Comparison of ENCODE assay signal across 9 cellular contexts in the genomic region with DNA sequence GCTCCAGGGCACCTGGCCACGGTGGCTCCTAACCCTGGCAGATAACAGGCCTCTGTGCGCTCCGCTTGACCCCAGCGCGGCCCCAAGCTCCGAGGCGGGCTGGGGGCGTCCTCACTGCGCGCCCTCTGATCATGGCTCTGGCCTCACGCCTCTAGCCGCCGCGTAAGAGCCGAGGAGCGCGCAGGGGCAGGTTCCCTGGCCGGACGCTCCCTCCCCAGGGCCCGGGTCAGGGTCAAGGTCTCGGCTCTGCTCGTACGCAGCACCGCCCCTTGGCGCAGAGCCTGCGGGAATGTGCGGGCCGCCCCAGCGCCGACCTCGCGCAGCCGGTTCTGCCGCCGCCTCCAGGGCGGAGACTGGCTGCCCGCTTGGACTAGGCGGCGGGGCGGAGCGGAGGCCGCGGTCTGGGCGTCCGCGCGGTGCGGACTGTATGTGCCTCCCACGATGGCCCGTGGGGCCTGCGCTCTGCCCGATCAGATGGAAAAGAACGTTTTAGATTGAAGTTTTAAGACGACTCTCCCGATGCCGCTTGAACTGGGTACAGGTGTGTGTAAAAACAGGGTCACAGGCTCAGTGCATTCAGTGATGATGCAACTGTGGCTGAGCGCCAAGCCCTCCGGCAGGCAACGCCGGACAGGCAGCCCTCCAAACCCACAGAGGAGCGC. TPM values are rescaled to one million over a fixed set of nuclear protein-coding genes. Genes with fewer than 3 reads are reported as not detected.
DNase-seq lines count a peak whose midpoint lies in the region; TF ChIP-seq lines count a peak whose summit lies in the region.
"Had no signal": no experiment of that assay in that cellular context is flagged by ENCODE, and none has a peak within 500 bp of the region (broad histone marks: within the 10 kb centered on the region; RNA-seq: fewer than 3 reads in every experiment).

No MANE protein-coding gene starts in this region.

- TF ChIP-seq CTCF in cardiac muscle cell (IDR thresholded peaks at IDR 0.05; ENCODE audit: low read depth, low read length) (no peak), osteoblast (IDR thresholded peaks at IDR 0.05; ENCODE audit: extremely low read depth, low read depth, low read length) (no peak)

- H3K27me3 ChIP-seq in BLaER1 treated with 17β-estradiol and CSF1 and Interleukin-3, amounts not matched to agents 10 nM and 100 nM: peaks cover 47 to 74% (median 70%) of the 10 kb centered on the region in 11 experiments
- peaks cover 52% of the 10 kb centered on the region for H3K27me3 ChIP-seq in cardiac muscle cell
- peaks cover 24% of the 10 kb centered on the region for H3K27me3 ChIP-seq in osteoblast (ENCODE audit: insufficient read depth, low read length)

- no peaks in the 10 kb centered on the region for H3K9me3 ChIP-seq in BLaER1 treated with 17β-estradiol and CSF1 and Interleukin-3, amounts not matched to agents 10 nM and 100 nM (replicated peaks in 1 of 11)
- H3K9me3 ChIP-seq in cardiac muscle cell (ENCODE audit: low read depth) (no peaks in the 10 kb centered on the region), osteoblast (ENCODE audit: low read depth, low read length) (no peaks in the 10 kb centered on the region)

- peak overlapping the region; percentile 86 to 99 (median 96) for H3K4me2 ChIP-seq in BLaER1 treated with 17β-estradiol and CSF1 and Interleukin-3, amounts not matched to agents 10 nM and 100 nM
- H3K4me2 ChIP-seq in osteoblast (ENCODE audit: insufficient read depth, low read length): peak overlapping the region; percentile 82

- H4K20me1 ChIP-seq in BLaER1 treated with 17β-estradiol and CSF1 and Interleukin-3, amounts not matched to agents 10 nM and 100 nM: peaks cover 0 to 18% (median 0%) of the 10 kb centered on the region in 11 experiments; a peak in 8 of 22 replicates
- H4K20me1 ChIP-seq in osteoblast (ENCODE audit: insufficient read depth, low read length): no peaks in the 10 kb centered on the region

- no peak overlapping the region for H3K27ac Mint-ChIP-seq in activated naive CD8-positive, alpha-beta T cell

- H3K9me3 Mint-ChIP-seq in activated naive CD8-positive, alpha-beta T cell (ENCODE audit: low read depth): no peaks in the 10 kb centered on the region

- peaks cover 24% of the 10 kb centered on the region for H3K4me1 Mint-ChIP-seq in activated naive CD8-positive, alpha-beta T cell (ENCODE audit: low read depth)

- peak overlapping the region in 1 of 11 experiments; percentile 31; a peak in 1 of 22 replicates for H3K27ac ChIP-seq in BLaER1 treated with 17β-estradiol and CSF1 and Interleukin-3, amounts not matched to agents 10 nM and 100 nM
- H3K27ac ChIP-seq in cardiac muscle cell (no peak overlapping the region), osteoblast (ENCODE audit: low read depth, low read length) (no peak overlapping the region)
- H3K27ac ChIP-seq: SK-N-MC had no signal

- H3K9ac ChIP-seq in BLaER1 treated with 17β-estradiol and CSF1 and Interleukin-3, amounts not matched to agents 10 nM and 100 nM: peak overlapping the region; percentile 11 to 65 (median 51); a peak in 17 of 22 replicates

- H3K36me3 ChIP-seq in BLaER1 treated with 17β-estradiol and CSF1 and Interleukin-3, amounts not matched to agents 10 nM and 100 nM: no peaks in the 10 kb centered on the region
- H3K36me3 ChIP-seq in cardiac muscle cell (no peaks in the 10 kb centered on the region), osteoblast (ENCODE audit: insufficient read depth, low read length) (no peaks in the 10 kb centered on the region)

- H3K4me3 Mint-ChIP-seq in activated naive CD8-positive, alpha-beta T cell: peak overlapping the region; percentile 83

- H3K4me3 ChIP-seq in BLaER1 treated with 17β-estradiol and CSF1 and Interleukin-3, amounts not matched to agents 10 nM and 100 nM: peak overlapping the region; percentile 51 to 71 (median 58)
- H3K4me3 ChIP-seq in cardiac muscle cell: peak overlapping the region; percentile 13
- peak overlapping the region; percentile 73 for H3K4me3 ChIP-seq in osteoblast (ENCODE audit: insufficient read depth, low read length)
- H3K4me3 ChIP-seq: SK-N-MC had no signal

- TF ChIP-seq POLR2A in GM18951 (IDR thresholded peaks at IDR 0.05; ENCODE audit: extremely low read depth, insufficient read depth, insufficient read length): peak; percentile 41

- DNase-seq in M059J (ENCODE audit: low read depth): peak; percentile 38
- peak; percentile 63 for DNase-seq in cardiac muscle cell (ENCODE audit: low read depth in 1 of 2, low spot score in 1 of 2)
- peak; percentile 91 for DNase-seq in osteoblast (ENCODE audit: insufficient read length, low spot score, missing footprints)
- DNase-seq in NCI-H1417 treated with DMSO at 0.1 percent for 48 hours (lab: John Stamatoyannopoulos, UW): no peak
- DNase-seq in NCI-H2171 (lab: John Stamatoyannopoulos, UW): no peak

- H3K79me2 ChIP-seq in osteoblast (ENCODE audit: insufficient read depth, low read length): no peaks in the 10 kb centered on the region

- peaks cover 13 to 25% (median 22%) of the 10 kb centered on the region in 10 experiments for H3K4me1 ChIP-seq in BLaER1 treated with 17β-estradiol and CSF1 and Interleukin-3, amounts not matched to agents 10 nM and 100 nM
- H3K4me1 ChIP-seq in cardiac muscle cell (ENCODE audit: low read depth) (peaks cover 3% of the 10 kb centered on the region), osteoblast (ENCODE audit: insufficient read depth, low read length) (peaks cover 10% of the 10 kb centered on the region)

- H2AFZ ChIP-seq in osteoblast (ENCODE audit: low read length): peak overlapping the region; percentile 75

- in situ Hi-C loops in GM18951 (cut with MboI; ENCODE audit: low sequenced_read_pairs, unreplicated experiment): no loop called here

- H3K27me3 Mint-ChIP-seq in activated naive CD8-positive, alpha-beta T cell: peaks cover 38% of the 10 kb centered on the region

- H3K36me3 Mint-ChIP-seq in activated naive CD8-positive, alpha-beta T cell: no peaks in the 10 kb centered on the region

RNA-seq across cellular contexts. Expression of gene CHST14, which starts 40.8 kb away (rescaled TPM):
- 35.5 and 40.5 TPM in 2 replicates for total RNA-seq in M059J (2014; rRNA removed; shearing (Covaris generic))
- 18.3 and 24.4 TPM in 2 replicates for total RNA-seq in cardiac muscle cell
- polyA plus RNA-seq in cardiac muscle cell: 22.1 and 26.0 TPM in 2 replicates
- total RNA-seq in osteoblast: 13.4 and 13.6 TPM in 2 replicates

RNA-seq across cellular contexts. Expression of gene CCDC32, which starts 53.2 kb away (rescaled TPM):
- total RNA-seq in M059J (2014; rRNA removed; shearing (Covaris generic)): 13.3 and 24.9 TPM in 2 replicates
- total RNA-seq in cardiac muscle cell (16.7 and 20.2 TPM in 2 replicates), osteoblast (16.3 and 18.6 TPM in 2 replicates)
- 22.6 and 26.2 TPM in 2 replicates for polyA plus RNA-seq in cardiac muscle cell

RNA-seq across cellular contexts. Expression of gene RPUSD2, which starts 57.5 kb away (rescaled TPM):
- total RNA-seq in M059J (2014; rRNA removed; shearing (Covaris generic)): 9.4 and 11.0 TPM in 2 replicates
- total RNA-seq in cardiac muscle cell (20.3 and 22.7 TPM in 2 replicates), osteoblast (9.0 and 11.5 TPM in 2 replicates)
- 19.7 and 20.3 TPM in 2 replicates for polyA plus RNA-seq in cardiac muscle cell

Comparison
In these comparisons a context has a peak if more than half of its experiments do, and no peak if none do; other contexts are left out.
1. H3K4me3 ChIP-seq: peak in every context shown above with its lines; median percentile 73 in osteoblast; 58 in BLaER1 treated with 17β-estradiol and CSF1 and Interleukin-3, amounts not matched to agents 10 nM and 100 nM; 13 in cardiac muscle cell.
2. DNase-seq: peak in M059J (single experiment), cardiac muscle cell (2 of 2) and osteoblast (single experiment); none in NCI-H1417 treated with DMSO at 0.1 percent for 48 hours (single experiment) and NCI-H2171 (single experiment).